In genomic region chr13:49348748-49349147, GRCh38 we compare ENCODE assay signal across 30 cellular contexts.
A peak's percentile ranks its signal among the peaks of the same experiment; 100 is the strongest.
DNase-seq lines count a peak whose midpoint lies in the region; ATAC-seq lines count a peak whose summit lies in the region.
"Had no signal": no experiment of that assay in that cellular context is flagged by ENCODE, and none has a peak within 500 bp of the region (broad histone marks: within the 10 kb centered on the region; RNA-seq: fewer than 3 reads in every experiment).

No MANE protein-coding gene starts in this region.

- ATAC-seq in esophagus mucosa (peak; percentile 36), left colon (peak; percentile 77), HG02885 (IDR thresholded peaks at IDR 0.05; ENCODE audit: poor library complexity, unreplicated experiment) (no peak)
- ATAC-seq in stimulated activated naive CD8-positive, alpha-beta T cell treated with anti-CD3 and anti-CD28 coated beads, Interleukin-15, Interleukin-2, amounts not matched to agents 100 U/mL and 50 U/mL, for 24 hours: no peak
- ATAC-seq: body of pancreas; naive thymus-derived CD4-positive, alpha-beta T cell; psoas muscle; T-helper 17 cell had no signal

- peak; percentile 37 for DNase-seq in NCI-H82 (lab: John Stamatoyannopoulos, UW)
- no peak for DNase-seq in NCI-H82 treated with DMSO at 0.1 percent for 48 hours (lab: John Stamatoyannopoulos, UW; ENCODE audit: unreplicated experiment)
- DNase-seq in left colon: peak in 1 of 2 donors; percentile 8
- no peak for DNase-seq in NAMALWA (ENCODE audit: low spot score)
- DNase-seq in stimulated activated naive CD8-positive, alpha-beta T cell treated with anti-CD3 and anti-CD28 coated beads, Interleukin-15, Interleukin-2, amounts not matched to agents 100 U/mL and 50 U/mL, for 24 hours: no peak
- no peak for DNase-seq in foreskin melanocyte
- DNase-seq: activated CD4-positive, alpha-beta memory T cell treated with anti-CD3 and anti-CD28 coated beads for 36 hours; activated CD4-positive, CD25-positive, alpha-beta regulatory T cell treated with anti-CD3 and anti-CD28 coated beads, Interleukin-2, amount 50 U/mL, for 72 hours; activated naive CD4-positive, alpha-beta T cell treated with Interleukin-2 at 50 U/mL for 16 hours; body of pancreas; cerebellar nuclear complex; dermis blood vessel endothelial cell; esophagus squamous epithelium; GDM1; KG1; kidney; MG63; naive thymus-derived CD4-positive, alpha-beta T cell; NCI-H1105 treated with DMSO at 0.1 percent for 48 hours; NCI-H1930; NCI-H524; occipital lobe; PC-9; psoas muscle; sigmoid colon; SK-N-SH; stimulated activated CD4-positive, alpha-beta T cell treated with anti-CD3 and anti-CD28 coated beads, Interleukin-4, amount 100 ng/mL, for 24 hours; T-helper 17 cell had no signal

- intact Hi-C loops in left colon (cut with DNase I, micrococcal nuclease): no loop called here

Comparison
In these comparisons a context has a peak if more than half of its experiments do, and no peak if none do; other contexts are left out.
1. ATAC-seq: peak in esophagus mucosa (single experiment) and left colon (single experiment); none in stimulated activated naive CD8-positive, alpha-beta T cell treated with anti-CD3 and anti-CD28 coated beads, Interleukin-15, Interleukin-2, amounts not matched to agents 100 U/mL and 50 U/mL, for 24 hours (single experiment) and HG02885 (single experiment).